Comparison of ENCODE assay signal across 1 cellular context in the genomic region with DNA sequence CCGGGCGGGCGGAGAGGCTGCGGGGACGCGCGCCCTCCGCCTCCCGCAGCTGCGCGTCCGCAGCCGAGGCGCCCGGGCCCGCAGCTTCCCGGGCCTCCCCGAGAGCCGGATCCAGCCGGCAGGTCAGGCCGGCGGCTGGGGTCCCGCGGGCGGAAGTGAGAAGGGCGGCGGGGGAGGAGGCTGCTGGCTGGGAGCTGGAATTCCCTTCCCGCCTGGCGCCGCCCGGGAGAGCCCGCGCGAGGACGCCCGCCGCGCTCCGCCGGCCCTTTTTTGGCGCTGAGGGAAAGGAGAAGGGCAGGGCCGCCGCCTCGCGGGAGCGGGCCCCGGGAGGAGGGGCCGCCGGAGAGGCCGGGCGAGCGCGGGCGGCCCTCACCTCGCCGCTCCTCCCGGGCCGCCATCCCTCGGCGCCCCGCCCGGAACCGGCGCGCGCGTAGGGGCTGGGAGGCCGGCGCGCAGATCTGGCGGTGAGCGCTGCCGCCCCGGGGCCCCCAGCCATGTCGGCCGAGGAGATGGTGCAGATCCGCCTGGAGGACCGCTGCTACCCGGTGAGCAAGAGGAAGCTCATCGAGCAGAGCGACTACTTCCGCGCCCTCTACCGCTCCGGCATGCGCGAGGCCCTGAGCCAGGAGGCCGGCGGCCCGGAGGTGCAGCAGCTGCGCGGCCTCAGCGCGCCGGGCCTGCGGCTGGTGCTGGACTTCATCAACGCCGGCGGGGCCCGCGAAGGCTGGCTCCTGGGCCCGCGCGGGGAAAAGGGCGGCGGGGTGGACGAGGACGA.
TF ChIP-seq lines count a peak whose summit lies in the region.

A gene with protein sequence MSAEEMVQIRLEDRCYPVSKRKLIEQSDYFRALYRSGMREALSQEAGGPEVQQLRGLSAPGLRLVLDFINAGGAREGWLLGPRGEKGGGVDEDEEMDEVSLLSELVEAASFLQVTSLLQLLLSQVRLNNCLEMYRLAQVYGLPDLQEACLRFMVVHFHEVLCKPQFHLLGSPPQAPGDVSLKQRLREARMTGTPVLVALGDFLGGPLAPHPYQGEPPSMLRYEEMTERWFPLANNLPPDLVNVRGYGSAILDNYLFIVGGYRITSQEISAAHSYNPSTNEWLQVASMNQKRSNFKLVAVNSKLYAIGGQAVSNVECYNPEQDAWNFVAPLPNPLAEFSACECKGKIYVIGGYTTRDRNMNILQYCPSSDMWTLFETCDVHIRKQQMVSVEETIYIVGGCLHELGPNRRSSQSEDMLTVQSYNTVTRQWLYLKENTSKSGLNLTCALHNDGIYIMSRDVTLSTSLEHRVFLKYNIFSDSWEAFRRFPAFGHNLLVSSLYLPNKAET (plus strand): TSS at position 397 of the 775 bp plus-strand sequence. CDS start 98 bp downstream, at position 495.
A gene (minus strand): TSS at position 400 of the 775 bp plus-strand sequence. CDS start 8,960 bp downstream, outside the sequence.

TF ChIP-seq in SK-N-SH treated with all-trans-retinoic acid at 6 μM for 48 hours, 23 proteins besides CTCF, POLR2A, EP300 and RAD21 (continued from another document):
- TF ChIP-seq, protein P1, sequence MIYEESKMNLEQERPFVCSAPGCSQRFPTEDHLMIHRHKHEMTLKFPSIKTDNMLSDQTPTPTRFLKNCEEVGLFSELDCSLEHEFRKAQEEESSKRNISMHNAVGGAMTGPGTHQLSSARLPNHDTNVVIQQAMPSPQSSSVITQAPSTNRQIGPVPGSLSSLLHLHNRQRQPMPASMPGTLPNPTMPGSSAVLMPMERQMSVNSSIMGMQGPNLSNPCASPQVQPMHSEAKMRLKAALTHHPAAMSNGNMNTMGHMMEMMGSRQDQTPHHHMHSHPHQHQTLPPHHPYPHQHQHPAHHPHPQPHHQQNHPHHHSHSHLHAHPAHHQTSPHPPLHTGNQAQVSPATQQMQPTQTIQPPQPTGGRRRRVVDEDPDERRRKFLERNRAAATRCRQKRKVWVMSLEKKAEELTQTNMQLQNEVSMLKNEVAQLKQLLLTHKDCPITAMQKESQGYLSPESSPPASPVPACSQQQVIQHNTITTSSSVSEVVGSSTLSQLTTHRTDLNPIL (CRISPR knock-in tag; IDR thresholded peaks at IDR 0.05; ENCODE audit: low read depth): no peak
- TF ChIP-seq ISL1 (CRISPR knock-in tag; IDR thresholded peaks at IDR 0.05) (no peak), SNAI2 (CRISPR knock-in tag; IDR thresholded peaks at IDR 0.05) (no peak)
